ENCODE assay signal across 18 cellular contexts in genomic region chr5:92890841-92891244, GRCh38.
"Had no signal": no experiment of that assay in that cellular context is flagged by ENCODE, and none has a peak within 500 bp of the region (broad histone marks: within the 10 kb centered on the region; RNA-seq: fewer than 3 reads in every experiment).

No MANE protein-coding gene starts in this region.

- H3K4me1 Mint-ChIP-seq: activated B cell treated with CpG ODN at 0.5 μM for 24 hours; activated CD4-positive, alpha-beta T cell treated with anti-CD3 and anti-CD28 coated beads, Interleukin-2, amount 10 ng/mL, durations not matched to agents 7 days and 5 days; activated naive CD4-positive, alpha-beta T cell treated with anti-CD3 and anti-CD28 coated beads, Interleukin-2, amount 10 ng/mL, durations not matched to agents 7 days and 5 days; activated T-helper 17 cell treated with anti-CD3 and anti-CD28 coated beads, Interleukin-2, amount 50 U/mL, for 72 hours; memory B cell; natural killer cell; stimulated activated naive B cell treated with anti-CD40 and anti-IgM and Interleukin-4, amounts not matched to agents 10 μg/mL and 1 μg/mL and 100 μg/mL, for 72 hours had no signal

- H3K9me3 Mint-ChIP-seq: activated CD4-positive, alpha-beta T cell treated with anti-CD3 and anti-CD28 coated beads, Interleukin-2, amount 10 ng/mL, durations not matched to agents 7 days and 5 days had no signal

- H3K4me3 Mint-ChIP-seq: activated B cell treated with CpG ODN at 0.5 μM for 24 hours; activated CD4-positive, alpha-beta T cell treated with anti-CD3 and anti-CD28 coated beads, Interleukin-2, amount 10 ng/mL, durations not matched to agents 7 days and 5 days; activated naive CD4-positive, alpha-beta T cell treated with anti-CD3 and anti-CD28 coated beads, Interleukin-2, amount 10 ng/mL, durations not matched to agents 7 days and 5 days; activated T-helper 17 cell treated with anti-CD3 and anti-CD28 coated beads, Interleukin-2, amount 50 U/mL, for 72 hours; brain; memory B cell; natural killer cell; stimulated activated naive B cell treated with anti-CD40 and anti-IgM and Interleukin-4, amounts not matched to agents 10 μg/mL and 1 μg/mL and 100 μg/mL, for 72 hours had no signal

- H3K36me3 Mint-ChIP-seq: activated naive CD4-positive, alpha-beta T cell treated with anti-CD3 and anti-CD28 coated beads, Interleukin-2, amount 10 ng/mL, durations not matched to agents 7 days and 5 days; brain; memory B cell; natural killer cell; stimulated activated naive B cell treated with anti-CD40 and anti-IgM and Interleukin-4, amounts not matched to agents 10 μg/mL and 1 μg/mL and 100 μg/mL, for 72 hours had no signal

- H3K27ac ChIP-seq: adrenal gland, heart left ventricle, left ventricle myocardium inferior, transverse colon had no signal

- DNase-seq: activated B cell treated with CpG ODN at 0.5 μM for 24 hours; activated CD4-positive, alpha-beta T cell treated with anti-CD3 and anti-CD28 coated beads, Interleukin-2, amount 10 ng/mL, durations not matched to agents 7 days and 5 days; activated CD8-positive, alpha-beta memory T cell treated with anti-CD3 and anti-CD28 coated beads for 24 hours; activated naive CD4-positive, alpha-beta T cell treated with anti-CD3 and anti-CD28 coated beads, Interleukin-2, amount 10 ng/mL, durations not matched to agents 7 days and 5 days; adrenal gland; cerebellar nuclear complex; foreskin melanocyte; heart left ventricle; kidney; left ventricle myocardium inferior; natural killer cell; stimulated activated CD4-positive, alpha-beta T cell treated with anti-CD3 and anti-CD28 coated beads, Interleukin-2, amount 100 ng/mL, for 24 hours; stimulated activated naive B cell treated with anti-CD40 and anti-IgM and Interleukin-4, amounts not matched to agents 10 μg/mL and 1 μg/mL and 100 μg/mL, for 72 hours; transverse colon had no signal

- ATAC-seq: activated T-helper 17 cell treated with anti-CD3 and anti-CD28 coated beads, Interleukin-2, amount 50 U/mL, for 72 hours; heart left ventricle; natural killer cell; sciatic nerve; stimulated activated naive B cell treated with anti-CD40 and anti-IgM and Interleukin-4, amounts not matched to agents 10 μg/mL and 1 μg/mL and 100 μg/mL, for 72 hours had no signal

- H3K4me1 ChIP-seq: adrenal gland, heart left ventricle, left ventricle myocardium inferior had no signal

- H3K9me3 ChIP-seq: adrenal gland, transverse colon had no signal

- H3K27ac Mint-ChIP-seq: activated B cell treated with CpG ODN at 0.5 μM for 24 hours; activated CD4-positive, alpha-beta T cell treated with anti-CD3 and anti-CD28 coated beads, Interleukin-2, amount 10 ng/mL, durations not matched to agents 7 days and 5 days; activated naive CD4-positive, alpha-beta T cell treated with anti-CD3 and anti-CD28 coated beads, Interleukin-2, amount 10 ng/mL, durations not matched to agents 7 days and 5 days; activated T-helper 17 cell treated with anti-CD3 and anti-CD28 coated beads, Interleukin-2, amount 50 U/mL, for 72 hours; brain; memory B cell; natural killer cell; stimulated activated naive B cell treated with anti-CD40 and anti-IgM and Interleukin-4, amounts not matched to agents 10 μg/mL and 1 μg/mL and 100 μg/mL, for 72 hours had no signal

- H3K4me3 ChIP-seq: adrenal gland, heart left ventricle, left ventricle myocardium inferior, transverse colon had no signal

- H3K27me3 Mint-ChIP-seq: activated B cell treated with CpG ODN at 0.5 μM for 24 hours; activated CD4-positive, alpha-beta T cell treated with anti-CD3 and anti-CD28 coated beads, Interleukin-2, amount 10 ng/mL, durations not matched to agents 7 days and 5 days; activated naive CD4-positive, alpha-beta T cell treated with anti-CD3 and anti-CD28 coated beads, Interleukin-2, amount 10 ng/mL, durations not matched to agents 7 days and 5 days; activated T-helper 17 cell treated with anti-CD3 and anti-CD28 coated beads, Interleukin-2, amount 50 U/mL, for 72 hours; memory B cell; stimulated activated naive B cell treated with anti-CD40 and anti-IgM and Interleukin-4, amounts not matched to agents 10 μg/mL and 1 μg/mL and 100 μg/mL, for 72 hours had no signal

- H3K27me3 ChIP-seq: adrenal gland, heart left ventricle, transverse colon had no signal

- H3K36me3 ChIP-seq: adrenal gland, heart left ventricle, left ventricle myocardium inferior, transverse colon had no signal
